ENCODE assay signal across 1 cellular context in genomic region chr7:122304604-122304975, GRCh38.
TF ChIP-seq lines count a peak whose summit lies in the region.

TSS of gene FEZF1 (minus strand) at chr7:122304750. CDS start at chr7:122304437, 313 bp downstream.

TF ChIP-seq in A549, 52 proteins besides CTCF, POLR2A, EP300 and RAD21 (continued from another document):
- TF ChIP-seq, protein P1, sequence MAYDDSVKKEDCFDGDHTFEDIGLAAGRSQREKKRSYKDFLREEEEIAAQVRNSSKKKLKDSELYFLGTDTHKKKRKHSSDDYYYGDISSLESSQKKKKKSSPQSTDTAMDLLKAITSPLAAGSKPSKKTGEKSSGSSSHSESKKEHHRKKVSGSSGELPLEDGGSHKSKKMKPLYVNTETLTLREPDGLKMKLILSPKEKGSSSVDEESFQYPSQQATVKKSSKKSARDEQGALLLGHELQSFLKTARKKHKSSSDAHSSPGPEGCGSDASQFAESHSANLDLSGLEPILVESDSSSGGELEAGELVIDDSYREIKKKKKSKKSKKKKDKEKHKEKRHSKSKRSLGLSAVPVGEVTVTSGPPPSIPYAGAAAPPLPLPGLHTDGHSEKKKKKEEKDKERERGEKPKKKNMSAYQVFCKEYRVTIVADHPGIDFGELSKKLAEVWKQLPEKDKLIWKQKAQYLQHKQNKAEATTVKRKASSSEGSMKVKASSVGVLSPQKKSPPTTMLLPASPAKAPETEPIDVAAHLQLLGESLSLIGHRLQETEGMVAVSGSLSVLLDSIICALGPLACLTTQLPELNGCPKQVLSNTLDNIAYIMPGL (CRISPR knock-in tag; IDR thresholded peaks at IDR 0.05; ENCODE audit: borderline replicate concordance): no peak
- no peak for TF ChIP-seq SREBF2 (IDR thresholded peaks at IDR 0.05)
- no peak for TF ChIP-seq FOSB (CRISPR knock-in tag; IDR thresholded peaks at IDR 0.05)
- TF ChIP-seq CHD2 (IDR thresholded peaks at IDR 0.05; ENCODE audit: low read length, partially characterized antibody): no peak
- TF ChIP-seq, protein P2, sequence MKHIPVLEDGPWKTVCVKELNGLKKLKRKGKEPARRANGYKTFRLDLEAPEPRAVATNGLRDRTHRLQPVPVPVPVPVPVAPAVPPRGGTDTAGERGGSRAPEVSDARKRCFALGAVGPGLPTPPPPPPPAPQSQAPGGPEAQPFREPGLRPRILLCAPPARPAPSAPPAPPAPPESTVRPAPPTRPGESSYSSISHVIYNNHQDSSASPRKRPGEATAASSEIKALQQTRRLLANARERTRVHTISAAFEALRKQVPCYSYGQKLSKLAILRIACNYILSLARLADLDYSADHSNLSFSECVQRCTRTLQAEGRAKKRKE (CRISPR knock-in tag; IDR thresholded peaks at IDR 0.05; ENCODE audit: low read depth): no peak
- no peak for TF ChIP-seq KDM5A (IDR thresholded peaks at IDR 0.05)
- no peak for TF ChIP-seq ZFP36 (IDR thresholded peaks at IDR 0.05; ENCODE audit: borderline replicate concordance, partially characterized antibody)
